In genomic region chr1:234988160-234988528, GRCh38 we compare ENCODE assay signal across 10 cellular contexts.
DNase-seq lines count a peak whose midpoint lies in the region; ATAC-seq and TF ChIP-seq lines count a peak whose summit lies in the region.
"Had no signal": no experiment of that assay in that cellular context is flagged by ENCODE, and none has a peak within 500 bp of the region (broad histone marks: within the 10 kb centered on the region; RNA-seq: fewer than 3 reads in every experiment).

No MANE protein-coding gene starts in this region.

- H3K27ac ChIP-seq in esophagus muscularis mucosa (replicated peaks in 1 of 4), result peak overlapping the region; percentile 91 to 97 (median 94)
- peak overlapping the region; percentile 76 for H3K27ac ChIP-seq in psoas muscle

- peaks cover 0 to 4% (median 0%) of the 10 kb centered on the region in 3 donors for H3K9me3 Mint-ChIP-seq in T-cell

- H3K36me3 Mint-ChIP-seq in T-cell, result no peaks in the 10 kb centered on the region

- no peak for TF ChIP-seq POLR2A in esophagus muscularis mucosa (IDR thresholded peaks at IDR 0.05; ENCODE audit: low read depth)

- ATAC-seq in T-cell (replicated peaks in 1 of 4) (no peak), psoas muscle (no peak), GM18907 (IDR thresholded peaks at IDR 0.05; ENCODE audit: unreplicated experiment) (no peak), HG03159 (IDR thresholded peaks at IDR 0.05; ENCODE audit: unreplicated experiment) (no peak), HG03097 (IDR thresholded peaks at IDR 0.05; ENCODE audit: low FRiP score, unreplicated experiment) (no peak)

- CTCF ChIA-PET in T-cell (lab: Charles Lee), result no interaction called here

- no peak for TF ChIP-seq EP300 in esophagus muscularis mucosa (IDR thresholded peaks at IDR 0.05)

- intact Hi-C loops in esophagus muscularis mucosa (cut with DNase I) (no loop called here), psoas muscle (cut with DNase I) (loop anchor here in 1 of 2 donors (10.0 kb wide), 1 partner anchor 263 kb away; no protein-coding TSS in a partner anchor)

- H3K4me3 Mint-ChIP-seq in T-cell, result peak overlapping the region in 1 of 3 donors; percentile 43

- no peak for TF ChIP-seq CTCF in esophagus muscularis mucosa (IDR thresholded peaks at IDR 0.05)
- TF ChIP-seq CTCF in psoas muscle (IDR thresholded peaks at IDR 0.05), result no peak

- WGBS in esophagus muscularis mucosa, result 29% methylated on average over 2 of the region's 2 CpGs
- 50 to 77% (median 69%) methylated on average over 2 of the region's 2 CpGs for WGBS in psoas muscle, 3 donors

- H3K9me3 ChIP-seq in ES-I3 (ENCODE audit: control insufficient read depth, insufficient read depth, low read length) (no peaks in the 10 kb centered on the region), esophagus muscularis mucosa (peaks cover 0 to 4% (median 0%) of the 10 kb centered on the region in 4 donors), psoas muscle (no peaks in the 10 kb centered on the region)
- H3K9me3 ChIP-seq: neutrophil had no signal

- peaks cover 31 to 53% (median 41%) of the 10 kb centered on the region in 3 donors for H3K4me1 Mint-ChIP-seq in T-cell

- H3K27me3 ChIP-seq in esophagus muscularis mucosa (no peaks in the 10 kb centered on the region), psoas muscle (ENCODE audit: insufficient read depth in 3 of 3, low read length in 2 of 3) (no peaks in the 10 kb centered on the region)
- H3K27me3 ChIP-seq: neutrophil had no signal

- H3K4me1 ChIP-seq in ES-I3 (ENCODE audit: insufficient read depth, low read length), result peaks cover 29% of the 10 kb centered on the region
- peaks cover 52 to 70% (median 65%) of the 10 kb centered on the region in 4 donors for H3K4me1 ChIP-seq in esophagus muscularis mucosa
- peaks cover 16% of the 10 kb centered on the region for H3K4me1 ChIP-seq in psoas muscle

- DNase-seq in T-cell (no peak), esophagus muscularis mucosa (ENCODE audit: extremely low spot score) (no peak), psoas muscle (no peak), OCI-M1 (lab: John Stamatoyannopoulos, UW) (no peak)
- DNase-seq: erythroblast had no signal

- H3K27me3 Mint-ChIP-seq in T-cell, result no peaks in the 10 kb centered on the region

- peak overlapping the region; percentile 8 to 76 for H3K27ac Mint-ChIP-seq in T-cell

- H3K4me3 ChIP-seq in esophagus muscularis mucosa (no peak overlapping the region), psoas muscle (no peak overlapping the region)

- H3K9ac ChIP-seq in ES-I3 (ENCODE audit: low read depth, low read length), result 0 out of 2 replicates have a peak overlapping the region, but pooled peaks have one; percentile 4

- POLR2A ChIA-PET in T-cell (lab: Charles Lee), result no interaction called here

- no peaks in the 10 kb centered on the region for H3K36me3 ChIP-seq in ES-I3 (ENCODE audit: insufficient read depth, low read length)
- no peaks in the 10 kb centered on the region for H3K36me3 ChIP-seq in esophagus muscularis mucosa
- no peaks in the 10 kb centered on the region for H3K36me3 ChIP-seq in psoas muscle (ENCODE audit: insufficient read depth in 1 of 2, low read depth in 1 of 2)
- H3K36me3 ChIP-seq: neutrophil had no signal
